1 cellular context compared by ENCODE assay signal in genomic region chr3:12473503-12473902, GRCh38.
TF ChIP-seq lines count a peak whose summit lies in the region.

No MANE protein-coding gene starts in this region.

TF ChIP-seq in GM23338, 12 proteins besides CTCF, POLR2A, EP300 and RAD21 (continued from another document):
- TF ChIP-seq ZNF462 (CRISPR knock-in tag; IDR thresholded peaks at IDR 0.05), result no peak
- TF ChIP-seq ETS1 (IDR thresholded peaks at IDR 0.05), result no peak
- no peak for TF ChIP-seq ZNF114 (CRISPR knock-in tag; IDR thresholded peaks at IDR 0.05)
